8 cellular contexts compared by ENCODE assay signal in genomic region chr6:158605266-158605878, GRCh38. TPM values are rescaled to one million over a fixed set of nuclear protein-coding genes. Genes with fewer than 3 reads are reported as not detected.
DNase-seq lines count a peak whose midpoint lies in the region; ATAC-seq, FAIRE-seq and TF ChIP-seq lines count a peak whose summit lies in the region.

No MANE protein-coding gene starts in this region.

- peaks cover 33% of the 10 kb centered on the region for H3K36me3 Mint-ChIP-seq in activated naive CD4-positive, alpha-beta T cell treated with anti-CD3 and anti-CD28 coated beads for 36 hours (ENCODE audit: low read depth)

- TF ChIP-seq CTCF in RWPE2 (IDR thresholded peaks at IDR 0.05; ENCODE audit: poor library complexity, severe bottlenecking) = peak; percentile 77
- TF ChIP-seq CTCF in ovary (IDR thresholded peaks at IDR 0.05) = peak; percentile 61 to 67 (median 65)

- FAIRE-seq in urothelium cell line (lab: Jason Lieb, UNC) = peak; percentile 63

- no peaks in the 10 kb centered on the region for H3K9me3 ChIP-seq in RWPE2 (ENCODE audit: severe bottlenecking)
- H3K9me3 ChIP-seq in ovary = no peaks in the 10 kb centered on the region

- H3K4me1 ChIP-seq in RWPE2 (ENCODE audit: insufficient read depth, poor library complexity, severe bottlenecking) (no peaks in the 10 kb centered on the region), ovary (ENCODE audit: insufficient read depth) (peaks cover 2% of the 10 kb centered on the region)

- CTCF ChIA-PET in activated naive CD4-positive, alpha-beta T cell treated with anti-CD3 and anti-CD28 coated beads for 36 hours (lab: Charles Lee) = interaction anchor here (0.7 to 2.8 kb wide), 9 partner anchors 16 to 636 kb away, joined by 3 to 17 read pairs (median 5); no protein-coding TSS in a partner anchor

- H3K27ac Mint-ChIP-seq in activated naive CD4-positive, alpha-beta T cell treated with anti-CD3 and anti-CD28 coated beads for 36 hours = no peak overlapping the region

- 27 to 31% (median 30%) methylated on average over 13 of the region's 13 CpGs for WGBS in ovary, 3 donors

- no peak for TF ChIP-seq EP300 in ovary (IDR thresholded peaks at IDR 0.05)

- H3K4me3 Mint-ChIP-seq in activated naive CD4-positive, alpha-beta T cell treated with anti-CD3 and anti-CD28 coated beads for 36 hours = no peak overlapping the region

- peak; percentile 45; the same call in 1 of the 3 replicates for ATAC-seq in RWPE2 (ENCODE audit: low read depth)
- ATAC-seq in HG03469 (IDR thresholded peaks at IDR 0.05; ENCODE audit: unreplicated experiment) = no peak

- H3K9me3 Mint-ChIP-seq in activated naive CD4-positive, alpha-beta T cell treated with anti-CD3 and anti-CD28 coated beads for 36 hours = peaks cover 1% of the 10 kb centered on the region

- H3K4me3 ChIP-seq in RWPE2 (ENCODE audit: severe bottlenecking) = no peak overlapping the region
- no peak overlapping the region for H3K4me3 ChIP-seq in ovary

- H3K27ac ChIP-seq in RWPE2 (ENCODE audit: poor library complexity, severe bottlenecking) (no peak overlapping the region), ovary (no peak overlapping the region)

- TF ChIP-seq POLR2A in ovary (IDR thresholded peaks at IDR 0.05) = no peak

- DNase-seq in DMS79 treated with DMSO at 0.1 percent for 48 hours (lab: John Stamatoyannopoulos, UW) (peak; percentile 41), LHCN-M2 (ENCODE audit: low read depth) (peak; percentile 69), RWPE2 (ENCODE audit: low spot score) (no peak), germinal center (ENCODE audit: low spot score) (peak; percentile 58), ovary (peak in 4 of 5 donors; percentile 50 to 72 (median 64)), urothelium cell line (ENCODE audit: low spot score) (peak; percentile 79)
- DNase-seq in activated naive CD4-positive, alpha-beta T cell treated with anti-CD3 and anti-CD28 coated beads for 36 hours = peak; percentile 81

- H3K27me3 Mint-ChIP-seq in activated naive CD4-positive, alpha-beta T cell treated with anti-CD3 and anti-CD28 coated beads for 36 hours (ENCODE audit: low read depth) = no peaks in the 10 kb centered on the region

- H3K4me1 Mint-ChIP-seq in activated naive CD4-positive, alpha-beta T cell treated with anti-CD3 and anti-CD28 coated beads for 36 hours (ENCODE audit: low read depth) = no peaks in the 10 kb centered on the region

- intact Hi-C loops in activated naive CD4-positive, alpha-beta T cell treated with anti-CD3 and anti-CD28 coated beads for 36 hours (cut with micrococcal nuclease) = loop anchor here (1.0 kb wide), 2 partner anchors 384 to 391 kb away; no protein-coding TSS in a partner anchor
- intact Hi-C loops in ovary (cut with DNase I) = loop anchor here (5.0 to 10.0 kb wide), 3 partner anchors 79 to 388 kb away; no protein-coding TSS in a partner anchor

- peaks cover 69% of the 10 kb centered on the region for H3K36me3 ChIP-seq in RWPE2 (ENCODE audit: low read depth)
- no peaks in the 10 kb centered on the region for H3K36me3 ChIP-seq in ovary

- no peaks in the 10 kb centered on the region for H3K27me3 ChIP-seq in RWPE2 (ENCODE audit: insufficient read depth, poor library complexity, severe bottlenecking)
- H3K27me3 ChIP-seq in ovary = no peaks in the 10 kb centered on the region

RNA-seq across cellular contexts. Expression of gene DYNLT1, which starts 39.2 kb away (rescaled TPM):
- 90.4 and 99.8 TPM in 2 replicates for total RNA-seq in LHCN-M2 (2014; rRNA removed)
- polyA plus RNA-seq in LHCN-M2 (2012) = 332 TPM
- 100 to 1,000 TPM in 1 of 2 experiments, 10 to 100 TPM in 1; 99.1 to 107 TPM for total RNA-seq in activated naive CD4-positive, alpha-beta T cell treated with anti-CD3 and anti-CD28 coated beads for 36 hours
- 100 to 1,000 TPM in 4 of 7 donors, 10 to 100 TPM in 3; 50.0 to 115 (median 102) TPM for total RNA-seq in ovary
- 100 to 1,000 TPM; 114 to 217 TPM for polyA plus RNA-seq in ovary

RNA-seq across cellular contexts. Expression of gene SYTL3, which starts 44.5 kb away (rescaled TPM):
- total RNA-seq in LHCN-M2 (2014; rRNA removed) = 9.5 and 13.8 TPM in 2 replicates
- 4.8 TPM for polyA plus RNA-seq in LHCN-M2 (2012)
- total RNA-seq in activated naive CD4-positive, alpha-beta T cell treated with anti-CD3 and anti-CD28 coated beads for 36 hours = 100 to 1,000 TPM; 115 to 120 TPM
- total RNA-seq in ovary = 1 to 10 TPM; 1.7 to 7.8 (median 2.5) TPM
- 1 to 10 TPM; 1.9 to 3.3 TPM for polyA plus RNA-seq in ovary

RNA-seq across cellular contexts. Expression of gene TMEM181, which starts 45.5 kb away (rescaled TPM):
- total RNA-seq in LHCN-M2 (2014; rRNA removed) (43.4 and 44.8 TPM in 2 replicates), ovary (10 to 100 TPM in 6 of 7 donors, 1 to 10 TPM in 1; 7.9 to 18.1 (median 12.7) TPM)
- 7.8 TPM for polyA plus RNA-seq in LHCN-M2 (2012)
- 1 to 10 TPM; 8.3 to 8.6 TPM for total RNA-seq in activated naive CD4-positive, alpha-beta T cell treated with anti-CD3 and anti-CD28 coated beads for 36 hours
- 10 to 100 TPM in 1 of 2 donors, 1 to 10 TPM in 1; 7.3 to 21.9 TPM for polyA plus RNA-seq in ovary
